ENCODE assay signal across 27 cellular contexts in the genomic region with DNA sequence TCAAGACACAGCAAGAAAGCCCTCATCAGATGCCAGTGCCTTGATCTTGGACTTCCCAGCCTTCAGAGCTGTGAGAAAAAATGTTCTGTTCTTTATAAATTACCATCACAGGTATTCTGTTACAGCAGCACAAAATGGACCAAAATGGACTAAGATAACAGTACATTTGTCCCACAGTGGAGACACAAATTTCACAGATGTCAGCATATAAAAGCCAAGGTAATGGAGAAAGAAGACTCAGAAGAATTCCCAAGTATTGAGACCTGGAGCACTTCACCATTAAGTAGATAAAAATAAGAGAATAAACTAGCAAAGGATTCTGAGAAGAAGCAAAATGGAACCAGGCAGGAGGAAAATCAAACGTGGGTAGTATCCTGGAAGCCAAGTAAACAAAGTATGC.
"Had no signal": no experiment of that assay in that cellular context is flagged by ENCODE, and none has a peak within 500 bp of the region (broad histone marks: within the 10 kb centered on the region; RNA-seq: fewer than 3 reads in every experiment).

No MANE protein-coding gene starts in this region.

- H3K27ac ChIP-seq: stomach, suprapubic skin, testis, thoracic aorta, thyroid gland, tibial artery, tibial nerve, transverse colon, upper lobe of left lung, upper lobe of right lung, uterus, vagina had no signal

- H3K4me3 ChIP-seq: stomach, suprapubic skin, testis, thoracic aorta, thyroid gland, tibial artery, tibial nerve, transverse colon, upper lobe of left lung, upper lobe of right lung, uterus, vagina had no signal

- DNase-seq: stimulated activated CD4-positive, alpha-beta T cell treated with anti-CD3 and anti-CD28 coated beads, Interleukin-2, amount 100 ng/mL, for 48 hours; stimulated activated CD4-positive, alpha-beta T cell treated with anti-CD3 and anti-CD28 coated beads, Interleukin-4, amount 100 ng/mL, for 1 hour; stimulated activated CD4-positive, alpha-beta T cell treated with anti-CD3 and anti-CD28 coated beads, Interleukin-4, amount 100 ng/mL, for 24 hours; stimulated activated CD4-positive, alpha-beta T cell treated with anti-CD3 and anti-CD28 coated beads, Interleukin-4, amount 100 ng/mL, for 4 hours; stimulated activated CD8-positive, alpha-beta memory T cell treated with anti-CD3 and anti-CD28 coated beads, Interleukin-4, amount 100 ng/mL, for 48 hours; stimulated activated naive B cell treated with anti-CD40 and anti-IgM and Interleukin-4, amounts not matched to agents 10 μg/mL and 1 μg/mL and 100 μg/mL, for 72 hours; stimulated activated naive CD4-positive, alpha-beta T cell; stimulated activated naive CD4-positive, alpha-beta T cell treated with Interleukin-2 at 50 U/mL for 16 hours; stimulated activated naive CD8-positive, alpha-beta T cell treated with anti-CD3 and anti-CD28 coated beads, Interleukin-15, amount 100 ng/mL, for 72 hours; stimulated activated naive CD8-positive, alpha-beta T cell treated with anti-CD3 and anti-CD28 coated beads, Interleukin-15, Interleukin-2, amounts not matched to agents 100 U/mL and 50 U/mL, for 24 hours; stomach; substantia nigra; testis; thyroid gland; tibial artery; transverse colon; trophoblast cell; upper lobe of left lung; upper lobe of right lung; uterus had no signal

- FAIRE-seq: urothelium cell line had no signal

- H3K9me3 ChIP-seq: stomach, suprapubic skin, testis, thoracic aorta, thyroid gland, tibial artery, tibial nerve, transverse colon, upper lobe of left lung, upper lobe of right lung, uterus, vagina had no signal

- H3K36me3 ChIP-seq: stomach, suprapubic skin, thoracic aorta, thyroid gland, transverse colon, upper lobe of left lung, upper lobe of right lung, uterus, vagina had no signal

- ATAC-seq: stimulated activated effector memory CD8-positive, alpha-beta T cell treated with anti-CD3 and anti-CD28 coated beads, Interleukin-12 subunit alpha, Interleukin-12 subunit beta, amount 100 ng/mL, for 72 hours; stimulated activated memory B cell treated with anti-CD40 and anti-IgM and Interleukin-4, amounts not matched to agents 10 μg/mL and 1 μg/mL and 100 μg/mL, for 72 hours; stimulated activated naive B cell treated with anti-CD40 and anti-IgM and Interleukin-4, amounts not matched to agents 10 μg/mL and 1 μg/mL and 100 μg/mL, for 72 hours; stimulated activated naive CD8-positive, alpha-beta T cell treated with anti-CD3 and anti-CD28 coated beads, Interleukin-15, amount 100 ng/mL, for 72 hours; stimulated activated naive CD8-positive, alpha-beta T cell treated with anti-CD3 and anti-CD28 coated beads, Interleukin-15, Interleukin-2, amounts not matched to agents 100 U/mL and 50 U/mL, for 24 hours; upper lobe of right lung had no signal

- H3K4me1 ChIP-seq: stomach, suprapubic skin, testis, thyroid gland, tibial artery, tibial nerve, transverse colon, upper lobe of left lung, upper lobe of right lung, uterus, vagina had no signal

- H3K27me3 ChIP-seq: stomach, suprapubic skin, testis, thyroid gland, tibial artery, tibial nerve, transverse colon, upper lobe of left lung, upper lobe of right lung, uterus, vagina had no signal
